In the genomic region with DNA sequence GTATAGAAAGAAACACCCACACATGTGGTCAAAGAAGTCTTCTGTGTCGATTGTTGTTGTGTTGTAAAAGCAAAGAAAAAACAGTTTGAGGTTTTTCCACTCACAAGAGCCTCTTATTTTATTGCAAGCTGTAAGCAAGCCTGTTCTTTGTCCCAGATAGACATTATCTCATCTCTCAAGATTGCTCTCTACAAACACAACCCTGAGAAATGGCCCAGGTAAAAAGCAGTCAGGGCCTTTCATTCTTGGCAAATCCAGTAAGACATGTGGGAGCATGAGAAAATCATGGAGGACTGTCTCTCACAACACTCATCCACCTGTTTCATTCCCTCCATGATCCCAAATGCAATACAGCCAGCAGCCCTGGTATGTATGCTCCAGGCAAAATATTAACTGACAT, we compare ENCODE assay signal across 16 cellular contexts.
"Had no signal": no experiment of that assay in that cellular context is flagged by ENCODE, and none has a peak within 500 bp of the region (broad histone marks: within the 10 kb centered on the region; RNA-seq: fewer than 3 reads in every experiment).

No MANE protein-coding gene starts in this region.

- H3K9me3 ChIP-seq: colonic mucosa, gastroesophageal sphincter, right lobe of liver, upper lobe of left lung had no signal

- H3K27me3 ChIP-seq: cardiac muscle cell, colonic mucosa, gastroesophageal sphincter, right lobe of liver, upper lobe of left lung had no signal

- H3K4me1 Mint-ChIP-seq: activated naive CD8-positive, alpha-beta T cell treated with anti-CD3 and anti-CD28 coated beads for 36 hours had no signal

- H3K4me1 ChIP-seq: colonic mucosa, gastroesophageal sphincter had no signal

- H3K4me3 ChIP-seq: cardiac muscle cell, colonic mucosa, gastroesophageal sphincter, right lobe of liver, upper lobe of left lung had no signal

- H3K9me3 Mint-ChIP-seq: activated naive CD8-positive, alpha-beta T cell treated with anti-CD3 and anti-CD28 coated beads for 36 hours; natural killer cell treated with Interleukin-12 subunit alpha and Interleukin-12 subunit beta and Interleukin-15 and Interleukin-18, amount 100 ng/mL, for 72 hours had no signal

- ATAC-seq: activated CD4-positive, CD25-positive, alpha-beta regulatory T cell treated with anti-CD3 and anti-CD28 coated beads, Interleukin-2, amount 50 U/mL, for 24 hours; gastroesophageal sphincter; left cardiac atrium; natural killer cell treated with Interleukin-12 subunit alpha and Interleukin-12 subunit beta and Interleukin-15 and Interleukin-18, amount 100 ng/mL, for 72 hours; right lobe of liver had no signal

- H3K36me3 ChIP-seq: cardiac muscle cell, colonic mucosa, right lobe of liver, upper lobe of left lung had no signal

- DNase-seq: activated effector memory CD4-positive, alpha-beta T cell treated with Interleukin-2 at 50 U/mL for 16 hours; activated naive CD8-positive, alpha-beta T cell treated with anti-CD3 and anti-CD28 coated beads for 36 hours; anterior cingulate cortex; colonic mucosa; effector CD4-positive, alpha-beta T cell; left cardiac atrium; mammary epithelial cell; occipital lobe; right lobe of liver; stimulated activated naive CD4-positive, alpha-beta T cell treated with Interleukin-2 at 50 U/mL for 16 hours; upper lobe of left lung had no signal

- H3K27me3 Mint-ChIP-seq: activated naive CD8-positive, alpha-beta T cell treated with anti-CD3 and anti-CD28 coated beads for 36 hours; natural killer cell treated with Interleukin-12 subunit alpha and Interleukin-12 subunit beta and Interleukin-15 and Interleukin-18, amount 100 ng/mL, for 72 hours; progenitor cell of endocrine pancreas had no signal

- H3K27ac Mint-ChIP-seq: activated naive CD8-positive, alpha-beta T cell treated with anti-CD3 and anti-CD28 coated beads for 36 hours; natural killer cell treated with Interleukin-12 subunit alpha and Interleukin-12 subunit beta and Interleukin-15 and Interleukin-18, amount 100 ng/mL, for 72 hours; progenitor cell of endocrine pancreas had no signal

- H3K27ac ChIP-seq: cardiac muscle cell, colonic mucosa, gastroesophageal sphincter, right lobe of liver, upper lobe of left lung had no signal

- H3K4me3 Mint-ChIP-seq: activated naive CD8-positive, alpha-beta T cell treated with anti-CD3 and anti-CD28 coated beads for 36 hours; natural killer cell treated with Interleukin-12 subunit alpha and Interleukin-12 subunit beta and Interleukin-15 and Interleukin-18, amount 100 ng/mL, for 72 hours had no signal
